Comparison of ENCODE assay signal across 13 cellular contexts in genomic region chr7:27152816-27153486, GRCh38. TPM values are rescaled to one million over a fixed set of nuclear protein-coding genes. Genes with fewer than 3 reads are reported as not detected.
DNase-seq lines count a peak whose midpoint lies in the region; ATAC-seq, FAIRE-seq and TF ChIP-seq lines count a peak whose summit lies in the region.
"Had no signal": no experiment of that assay in that cellular context is flagged by ENCODE, and none has a peak within 500 bp of the region (broad histone marks: within the 10 kb centered on the region; RNA-seq: fewer than 3 reads in every experiment).

No MANE protein-coding gene starts in this region.

- H3K4me1 ChIP-seq in astrocyte (ENCODE audit: insufficient read depth, low read length) (peaks cover 9% of the 10 kb centered on the region), right lobe of liver (peaks cover 0 to 7% (median 4%) of the 10 kb centered on the region in 4 donors), subcutaneous abdominal adipose tissue (ENCODE audit: control insufficient read depth in 5 of 5, insufficient read depth in 5 of 5, low read length in 5 of 5) (peaks cover 10 to 82% (median 80%) of the 10 kb centered on the region in 5 donors)

- intact Hi-C loops in right lobe of liver (cut with DNase I) = loop anchor here in 1 of 2 donors (10.0 kb wide), 1 partner anchor 778 kb away; no protein-coding TSS in a partner anchor
- intact Hi-C loops in activated CD4-positive, alpha-beta T cell treated with anti-CD3 and anti-CD28 coated beads, Interleukin-2, amount 10 ng/mL, durations not matched to agents 24 days and 14 days (cut with micrococcal nuclease) = no loop called here

- H2AFZ ChIP-seq in astrocyte (ENCODE audit: low read depth, low read length) = no peak overlapping the region

- ATAC-seq in right lobe of liver = no peak
- ATAC-seq: right cardiac atrium had no signal

- peaks cover 3% of the 10 kb centered on the region for H3K36me3 Mint-ChIP-seq in T-helper 1 cell treated with Interleukin-12 subunit alpha and Interleukin-12 subunit beta and Interleukin-4 antibody, amounts not matched to agents 30 μg/mL and 1 μg/mL, for 36 hours (ENCODE audit: low read depth)
- no peaks in the 10 kb centered on the region for H3K36me3 Mint-ChIP-seq in astrocyte (ENCODE audit: low read depth, unreplicated experiment)
- peaks cover 5% of the 10 kb centered on the region for H3K36me3 Mint-ChIP-seq in activated CD4-positive, alpha-beta T cell treated with anti-CD3 and anti-CD28 coated beads, Interleukin-2, amount 10 ng/mL, durations not matched to agents 24 days and 14 days (ENCODE audit: low read depth)

- no peak for TF ChIP-seq POLR2A in right lobe of liver (IDR thresholded peaks at IDR 0.05)

- peak overlapping the region; percentile 34 for H3K27ac Mint-ChIP-seq in T-helper 1 cell treated with Interleukin-12 subunit alpha and Interleukin-12 subunit beta and Interleukin-4 antibody, amounts not matched to agents 30 μg/mL and 1 μg/mL, for 36 hours
- peak overlapping the region; percentile 53 for H3K27ac Mint-ChIP-seq in astrocyte (ENCODE audit: unreplicated experiment)
- H3K27ac Mint-ChIP-seq in activated CD4-positive, alpha-beta T cell treated with anti-CD3 and anti-CD28 coated beads, Interleukin-2, amount 10 ng/mL, durations not matched to agents 24 days and 14 days = no peak overlapping the region

- no peak overlapping the region for H3K9ac ChIP-seq in astrocyte (ENCODE audit: low read length)
- H3K9ac ChIP-seq in subcutaneous abdominal adipose tissue (ENCODE audit: low read length in 5 of 5) = peak overlapping the region in 4 of 5 donors; percentile 20 to 95 (median 78)

- no peak for DNase-seq in T-helper 1 cell
- DNase-seq in astrocyte (ENCODE audit: low read depth) = no peak
- peak in 2 of 3 donors; percentile 34 to 46 for DNase-seq in right lobe of liver
- DNase-seq in NCI-H146 treated with DMSO at 0.1 percent for 48 hours (lab: John Stamatoyannopoulos, UW; ENCODE audit: unreplicated experiment) = no peak
- no peak for DNase-seq in activated CD4-positive, alpha-beta T cell treated with anti-CD3 and anti-CD28 coated beads, Interleukin-2, amount 10 ng/mL, durations not matched to agents 24 days and 14 days
- no peak for DNase-seq in T1000 (lab: John Stamatoyannopoulos, UW)
- DNase-seq: activated CD4-positive, CD25-positive, alpha-beta regulatory T cell; NCI-H1436 had no signal

- peak; percentile 50 for FAIRE-seq in astrocyte (lab: Jason Lieb, UNC)
- FAIRE-seq: A204.1 had no signal

- no peaks in the 10 kb centered on the region for H3K9me3 Mint-ChIP-seq in T-helper 1 cell treated with Interleukin-12 subunit alpha and Interleukin-12 subunit beta and Interleukin-4 antibody, amounts not matched to agents 30 μg/mL and 1 μg/mL, for 36 hours
- peaks cover 55% of the 10 kb centered on the region for H3K9me3 Mint-ChIP-seq in astrocyte (ENCODE audit: unreplicated experiment)
- H3K9me3 Mint-ChIP-seq in activated CD4-positive, alpha-beta T cell treated with anti-CD3 and anti-CD28 coated beads, Interleukin-2, amount 10 ng/mL, durations not matched to agents 24 days and 14 days = peaks cover 2% of the 10 kb centered on the region
- H3K9me3 Mint-ChIP-seq: activated naive CD4-positive, alpha-beta T cell treated with anti-CD3 and anti-CD28 coated beads, Interleukin-2, amount 50 U/mL, for 24 hours had no signal

- H3K27ac ChIP-seq in astrocyte (ENCODE audit: low read depth, low read length) = no peak overlapping the region
- no peak overlapping the region for H3K27ac ChIP-seq in right lobe of liver
- peak overlapping the region; percentile 95 for H3K27ac ChIP-seq in subcutaneous abdominal adipose tissue (ENCODE audit: low read depth, low read length)

- H3K27me3 ChIP-seq in astrocyte (ENCODE audit: insufficient read depth, low read length) (peaks cover 95% of the 10 kb centered on the region), right lobe of liver (peaks cover 39 to 74% of the 10 kb centered on the region in 2 donors), subcutaneous abdominal adipose tissue (ENCODE audit: control insufficient read depth in 5 of 5, insufficient read depth in 4 of 5, low read length in 5 of 5) (peaks cover 0 to 23% (median 0%) of the 10 kb centered on the region in 5 donors)

- no peak overlapping the region for H3K4me2 ChIP-seq in astrocyte (ENCODE audit: low read length)

- WGBS in right lobe of liver (ENCODE audit: insufficient coverage, low coverage, low lambda C conversion rate, missing lambda C conversion rate) = 7% methylated on average over 10 of the region's 22 CpGs

- H3K9me3 ChIP-seq in astrocyte (ENCODE audit: insufficient read depth, low read depth, low read length) (peaks cover 19% of the 10 kb centered on the region), right lobe of liver (no peaks in the 10 kb centered on the region), subcutaneous abdominal adipose tissue (ENCODE audit: control insufficient read depth in 5 of 5, low read length in 5 of 5) (no peaks in the 10 kb centered on the region)

- no peak overlapping the region for H3K4me3 Mint-ChIP-seq in T-helper 1 cell treated with Interleukin-12 subunit alpha and Interleukin-12 subunit beta and Interleukin-4 antibody, amounts not matched to agents 30 μg/mL and 1 μg/mL, for 36 hours
- no peak overlapping the region for H3K4me3 Mint-ChIP-seq in astrocyte (ENCODE audit: unreplicated experiment)
- H3K4me3 Mint-ChIP-seq in activated CD4-positive, alpha-beta T cell treated with anti-CD3 and anti-CD28 coated beads, Interleukin-2, amount 10 ng/mL, durations not matched to agents 24 days and 14 days = no peak overlapping the region

- H3K79me2 ChIP-seq in astrocyte (ENCODE audit: insufficient read depth, low read length) = no peaks in the 10 kb centered on the region

- H3K36me3 ChIP-seq in astrocyte (ENCODE audit: insufficient read depth, low read length) (no peaks in the 10 kb centered on the region), right lobe of liver (no peaks in the 10 kb centered on the region), subcutaneous abdominal adipose tissue (ENCODE audit: control insufficient read depth in 5 of 5, insufficient read depth in 5 of 5, low read length in 5 of 5) (no peaks in the 10 kb centered on the region)

- peaks cover 95% of the 10 kb centered on the region for H3K27me3 Mint-ChIP-seq in T-helper 1 cell treated with Interleukin-12 subunit alpha and Interleukin-12 subunit beta and Interleukin-4 antibody, amounts not matched to agents 30 μg/mL and 1 μg/mL, for 36 hours (ENCODE audit: low read depth)
- H3K27me3 Mint-ChIP-seq in astrocyte (ENCODE audit: low read depth, unreplicated experiment) = peaks cover 83% of the 10 kb centered on the region
- H3K27me3 Mint-ChIP-seq in activated CD4-positive, alpha-beta T cell treated with anti-CD3 and anti-CD28 coated beads, Interleukin-2, amount 10 ng/mL, durations not matched to agents 24 days and 14 days = peaks cover 86% of the 10 kb centered on the region

- peaks cover 18% of the 10 kb centered on the region for H3K4me1 Mint-ChIP-seq in T-helper 1 cell treated with Interleukin-12 subunit alpha and Interleukin-12 subunit beta and Interleukin-4 antibody, amounts not matched to agents 30 μg/mL and 1 μg/mL, for 36 hours (ENCODE audit: low read depth)
- no peaks in the 10 kb centered on the region for H3K4me1 Mint-ChIP-seq in astrocyte (ENCODE audit: low read depth, unreplicated experiment)
- H3K4me1 Mint-ChIP-seq in activated CD4-positive, alpha-beta T cell treated with anti-CD3 and anti-CD28 coated beads, Interleukin-2, amount 10 ng/mL, durations not matched to agents 24 days and 14 days = peaks cover 15% of the 10 kb centered on the region

- H4K20me1 ChIP-seq in astrocyte (ENCODE audit: insufficient read depth, low read length) = no peaks in the 10 kb centered on the region

- no peak for TF ChIP-seq CTCF in astrocyte (IDR thresholded peaks at IDR 0.05; ENCODE audit: insufficient read depth, low read depth, low read length)
- no peak for TF ChIP-seq CTCF in right lobe of liver (IDR thresholded peaks at IDR 0.05)

- H3K4me3 ChIP-seq in astrocyte (ENCODE audit: insufficient read depth, low read depth, low read length) = no peak overlapping the region
- no peak overlapping the region for H3K4me3 ChIP-seq in right lobe of liver
- H3K4me3 ChIP-seq in subcutaneous abdominal adipose tissue (ENCODE audit: low read depth in 1 of 5, low read length in 5 of 5) = peak overlapping the region; percentile 77 to 95 (median 90)

RNA-seq across cellular contexts. Expression of gene HOXA3, which starts 0.6 kb away (rescaled TPM):
- total RNA-seq in astrocyte = not detected in 2 replicates
- total RNA-seq in right lobe of liver = under 1 TPM in 4 of 6 experiments, not detected in 2; 0.17 to 0.26 (median 0.25) TPM
- not detected in 2 replicates for total RNA-seq in activated CD4-positive, alpha-beta T cell treated with anti-CD3 and anti-CD28 coated beads, Interleukin-2, amount 10 ng/mL, durations not matched to agents 24 days and 14 days

RNA-seq across cellular contexts. Expression of gene HOXA7, which starts 3.5 kb away (rescaled TPM):
- not detected in 2 replicates for total RNA-seq in astrocyte
- not detected for total RNA-seq in right lobe of liver
- not detected in 2 replicates for total RNA-seq in activated CD4-positive, alpha-beta T cell treated with anti-CD3 and anti-CD28 coated beads, Interleukin-2, amount 10 ng/mL, durations not matched to agents 24 days and 14 days
- total RNA-seq: right cardiac atrium had no signal

RNA-seq across cellular contexts. Expression of gene HOXA6, which starts 5.4 kb away (rescaled TPM):
- total RNA-seq in astrocyte (not detected in 2 replicates), right lobe of liver (not detected)
- not detected in 2 replicates for total RNA-seq in activated CD4-positive, alpha-beta T cell treated with anti-CD3 and anti-CD28 coated beads, Interleukin-2, amount 10 ng/mL, durations not matched to agents 24 days and 14 days
- total RNA-seq: right cardiac atrium had no signal

RNA-seq across cellular contexts. Expression of gene HOXA5, which starts 9.5 kb away (rescaled TPM):
- not detected in 2 replicates for total RNA-seq in astrocyte
- total RNA-seq in right lobe of liver = 1 to 10 TPM in 2 of 6 experiments, under 1 TPM in 4; 0.18 to 1.5 (median 0.65) TPM
- total RNA-seq in activated CD4-positive, alpha-beta T cell treated with anti-CD3 and anti-CD28 coated beads, Interleukin-2, amount 10 ng/mL, durations not matched to agents 24 days and 14 days = not detected in 2 replicates

RNA-seq across cellular contexts. Expression of gene HOXA9, which starts 12.4 kb away (rescaled TPM):
- total RNA-seq in astrocyte = not detected in 2 replicates
- total RNA-seq in right lobe of liver = under 1 TPM in 1 of 6 experiments, not detected in 5; 0.09 TPM
- not detected in 2 replicates for total RNA-seq in activated CD4-positive, alpha-beta T cell treated with anti-CD3 and anti-CD28 coated beads, Interleukin-2, amount 10 ng/mL, durations not matched to agents 24 days and 14 days
- total RNA-seq: right cardiac atrium had no signal

Comparison
In these comparisons a context has a peak if more than half of its experiments do, and no peak if none do; other contexts are left out.
1. DNase-seq: peak in right lobe of liver (2 of 3); none in T-helper 1 cell (0 of 5), astrocyte (single experiment), NCI-H146 treated with DMSO at 0.1 percent for 48 hours (single experiment), activated CD4-positive, alpha-beta T cell treated with anti-CD3 and anti-CD28 coated beads, Interleukin-2, amount 10 ng/mL, durations not matched to agents 24 days and 14 days (single experiment) and T1000 (single experiment).
2. H3K4me3 ChIP-seq: peak in subcutaneous abdominal adipose tissue (5 of 5); none in astrocyte (single experiment) and right lobe of liver (0 of 3).